Comparison of ENCODE assay signal across 9 cellular contexts in the genomic region with DNA sequence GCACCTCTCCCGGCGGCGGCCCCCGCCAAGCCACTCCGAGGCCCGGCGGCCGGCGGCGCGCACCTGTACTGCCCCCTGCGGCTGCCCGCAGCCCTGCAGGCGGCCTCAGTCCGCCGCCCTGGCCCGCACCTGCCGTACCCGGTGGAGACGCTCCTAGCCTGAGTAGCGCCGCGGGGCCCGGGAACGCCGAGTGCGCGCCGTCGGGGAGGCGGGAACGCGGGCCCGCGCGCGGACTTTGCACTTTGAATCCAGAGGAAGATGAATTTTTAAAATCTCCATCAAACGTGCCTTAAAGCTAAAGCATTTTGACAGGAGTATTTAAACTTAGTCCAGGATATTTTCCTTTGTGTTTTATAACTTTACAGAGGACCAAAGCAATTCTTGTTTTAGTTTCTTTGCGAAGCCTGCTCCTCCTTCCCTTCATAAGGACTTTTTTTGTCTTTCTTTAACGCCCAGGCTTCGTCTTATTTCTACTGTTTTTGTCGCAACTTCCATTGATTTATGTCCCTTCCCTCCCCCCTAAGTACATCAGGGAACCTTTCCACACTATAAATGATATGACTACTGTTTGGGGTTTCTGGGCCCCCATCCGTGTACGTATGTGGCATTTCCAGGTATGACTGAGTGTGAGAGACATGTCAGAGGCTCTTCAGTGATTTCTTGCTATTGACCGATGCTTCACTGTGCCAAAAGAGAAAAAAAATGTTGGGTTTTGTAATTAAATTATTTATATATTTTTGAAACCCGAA. TPM values are rescaled to one million over a fixed set of nuclear protein-coding genes. Genes with fewer than 3 reads are reported as not detected.
DNase-seq lines count a peak whose midpoint lies in the region; ATAC-seq and TF ChIP-seq lines count a peak whose summit lies in the region.
"Had no signal": no experiment of that assay in that cellular context is flagged by ENCODE, and none has a peak within 500 bp of the region (broad histone marks: within the 10 kb centered on the region; RNA-seq: fewer than 3 reads in every experiment).

No MANE protein-coding gene starts in this region.

- H3K4me3 ChIP-seq in GM23248, result no peak overlapping the region

- peaks cover 58% of the 10 kb centered on the region for H3K27me3 Mint-ChIP-seq in activated T-helper 2 cell treated with anti-CD3 and anti-CD28 coated beads, Interferon-gamma antibody, Interleukin-2, Interleukin-4, amounts not matched to agents 10 μg/mL and 5 μg/mL and 100 μg/mL, durations not matched to agents 14 hours and 24 hours and 36 hours (ENCODE audit: low read depth)

- H3K36me3 ChIP-seq in GM23248 (ENCODE audit: low read depth), result no peaks in the 10 kb centered on the region
- H3K36me3 ChIP-seq: neutrophil had no signal

- no peaks in the 10 kb centered on the region for H3K79me2 ChIP-seq in GM23248 (ENCODE audit: insufficient read depth)

- H3K27ac Mint-ChIP-seq in activated T-helper 2 cell treated with anti-CD3 and anti-CD28 coated beads, Interferon-gamma antibody, Interleukin-2, Interleukin-4, amounts not matched to agents 10 μg/mL and 5 μg/mL and 100 μg/mL, durations not matched to agents 14 hours and 24 hours and 36 hours, result peak overlapping the region; percentile 65

- ATAC-seq in omental fat pad (ENCODE audit: low FRiP score), result no peak
- ATAC-seq in HG03469 (IDR thresholded peaks at IDR 0.05; ENCODE audit: unreplicated experiment), result no peak
- ATAC-seq in GM21576 (IDR thresholded peaks at IDR 0.05; ENCODE audit: unreplicated experiment), result no peak

- no peaks in the 10 kb centered on the region for H3K9me3 ChIP-seq in GM23248 (ENCODE audit: low read depth)
- H3K9me3 ChIP-seq: neutrophil had no signal

- peaks cover 9% of the 10 kb centered on the region for H3K4me1 Mint-ChIP-seq in activated T-helper 2 cell treated with anti-CD3 and anti-CD28 coated beads, Interferon-gamma antibody, Interleukin-2, Interleukin-4, amounts not matched to agents 10 μg/mL and 5 μg/mL and 100 μg/mL, durations not matched to agents 14 hours and 24 hours and 36 hours (ENCODE audit: low read depth)

- H3K4me2 ChIP-seq in GM23248 (ENCODE audit: unreplicated experiment), result no peak overlapping the region

- H2AFZ ChIP-seq in GM23248, result no peak overlapping the region

- no peak overlapping the region for H3K27ac ChIP-seq in GM23248
- H3K27ac ChIP-seq: neutrophil had no signal

- no peaks in the 10 kb centered on the region for H4K20me1 ChIP-seq in GM23248 (ENCODE audit: insufficient read depth)

- H3K36me3 Mint-ChIP-seq in activated T-helper 2 cell treated with anti-CD3 and anti-CD28 coated beads, Interferon-gamma antibody, Interleukin-2, Interleukin-4, amounts not matched to agents 10 μg/mL and 5 μg/mL and 100 μg/mL, durations not matched to agents 14 hours and 24 hours and 36 hours (ENCODE audit: low read depth), result no peaks in the 10 kb centered on the region

- no peak for TF ChIP-seq CTCF in omental fat pad (IDR thresholded peaks at IDR 0.05)

- in situ Hi-C loops in GM23248 (cut with MboI), result no loop called here

- intact Hi-C loops in activated T-helper 2 cell treated with anti-CD3 and anti-CD28 coated beads, Interferon-gamma antibody, Interleukin-2, Interleukin-4, amounts not matched to agents 10 μg/mL and 5 μg/mL and 100 μg/mL, durations not matched to agents 14 hours and 24 hours and 36 hours (cut with micrococcal nuclease), result loop anchor here (2.0 to 5.0 kb wide), 3 partner anchors 77 to 517 kb away; a partner anchor contains a TSS

- H3K9ac ChIP-seq in GM23248, result no peak overlapping the region

- H3F3A ChIP-seq in GM23248 (ENCODE audit: insufficient read depth), result peaks cover 4% of the 10 kb centered on the region; the same call in 1 of the 2 replicates

- no peaks in the 10 kb centered on the region for H3K4me1 ChIP-seq in GM23248 (ENCODE audit: insufficient read depth)

- 20% methylated on average over 40 to 44 of the region's 46 CpGs for WGBS in GM23248 (ENCODE audit: low coverage in 1 of 2, low lambda C conversion rate in 2 of 2, missing lambda C conversion rate in 2 of 2), 2 experiments

- no peaks in the 10 kb centered on the region for H3K9me2 ChIP-seq in GM23248 (ENCODE audit: insufficient read depth)

- peaks cover 35% of the 10 kb centered on the region for H3K27me3 ChIP-seq in GM23248 (replicated peaks; ENCODE audit: insufficient read depth)

- H3K9me3 Mint-ChIP-seq in activated T-helper 2 cell treated with anti-CD3 and anti-CD28 coated beads, Interferon-gamma antibody, Interleukin-2, Interleukin-4, amounts not matched to agents 10 μg/mL and 5 μg/mL and 100 μg/mL, durations not matched to agents 14 hours and 24 hours and 36 hours, result no peaks in the 10 kb centered on the region

- H3K4me3 Mint-ChIP-seq in activated T-helper 2 cell treated with anti-CD3 and anti-CD28 coated beads, Interferon-gamma antibody, Interleukin-2, Interleukin-4, amounts not matched to agents 10 μg/mL and 5 μg/mL and 100 μg/mL, durations not matched to agents 14 hours and 24 hours and 36 hours (ENCODE audit: low read depth), result peak overlapping the region; percentile 62

- peak; percentile 94 for DNase-seq in 8988T
- DNase-seq in GM23248, result peak; percentile 47
- DNase-seq in activated T-helper 2 cell treated with anti-CD3 and anti-CD28 coated beads, Interferon-gamma antibody, Interleukin-2, Interleukin-4, amounts not matched to agents 10 μg/mL and 5 μg/mL and 100 μg/mL, durations not matched to agents 14 hours and 24 hours and 36 hours (ENCODE audit: low spot score), result no peak
- peak; percentile 62 for DNase-seq in kidney tubule cell (ENCODE audit: low spot score)
- DNase-seq in omental fat pad (ENCODE audit: low spot score), result no peak
- no peak for DNase-seq in NCI-H510A (lab: John Stamatoyannopoulos, UW)

RNA-seq across cellular contexts. Expression of a gene that starts 2.0 kb away (rescaled TPM):
- under 0.01 TPM in 1 of 2 replicates, not detected in the other for total RNA-seq in GM23248 (2014; rRNA removed; shearing (Covaris generic))
- polyA plus RNA-seq in GM23248 (2016; fragmentation: Nextera tagmentation; extraction: Ambion mirVana), result not detected in 2 replicates
- not detected in 2 replicates for total RNA-seq in activated T-helper 2 cell treated with anti-CD3 and anti-CD28 coated beads, Interferon-gamma antibody, Interleukin-2, Interleukin-4, amounts not matched to agents 10 μg/mL and 5 μg/mL and 100 μg/mL, durations not matched to agents 14 hours and 24 hours and 36 hours
- total RNA-seq in omental fat pad, result not detected

Comparison
In these comparisons a context has a peak if more than half of its experiments do, and no peak if none do; other contexts are left out.
1. DNase-seq: peak in 8988T (single experiment), GM23248 (single experiment) and kidney tubule cell (single experiment); none in activated T-helper 2 cell treated with anti-CD3 and anti-CD28 coated beads, Interferon-gamma antibody, Interleukin-2, Interleukin-4, amounts not matched to agents 10 μg/mL and 5 μg/mL and 100 μg/mL, durations not matched to agents 14 hours and 24 hours and 36 hours (single experiment), omental fat pad (single experiment) and NCI-H510A (single experiment).